3 cellular contexts compared by ENCODE assay signal in the genomic region with DNA sequence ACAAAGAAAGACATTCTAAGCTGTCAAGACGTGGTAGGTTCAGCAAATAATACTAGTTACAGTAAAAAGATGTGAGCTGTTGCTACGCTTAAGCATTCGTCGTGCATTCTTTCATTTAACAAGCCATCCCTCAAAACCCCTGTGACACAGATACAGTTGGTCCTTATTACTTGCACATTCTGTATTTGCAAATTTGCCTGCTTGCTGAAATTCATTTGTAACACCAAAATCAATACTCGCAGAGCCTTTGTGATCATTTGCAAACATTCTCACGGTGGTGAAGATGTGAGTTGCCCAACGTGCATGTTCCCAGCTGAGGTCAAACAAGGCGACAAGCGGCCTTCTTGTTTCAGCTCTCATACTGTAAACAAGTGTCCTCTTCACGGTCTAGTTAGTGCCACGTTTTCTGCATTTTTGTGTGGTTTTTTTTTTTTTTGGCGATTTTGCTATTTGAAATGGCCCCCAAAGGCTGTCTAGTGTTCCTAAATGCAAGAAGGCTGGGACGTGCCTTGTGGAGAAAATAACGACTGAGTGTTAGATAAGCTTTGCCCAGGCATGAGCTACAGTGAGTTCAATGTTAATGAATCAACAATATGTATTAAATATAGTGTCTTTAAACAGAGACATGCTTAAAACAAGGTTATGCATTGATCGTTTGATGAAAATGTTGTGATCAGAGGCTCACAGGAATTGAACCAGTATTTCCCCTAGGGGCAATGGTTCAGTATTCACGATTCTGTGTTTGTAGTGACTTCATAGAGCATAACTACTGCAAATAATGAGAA.
A peak's percentile ranks its signal among the peaks of the same experiment; 100 is the strongest.
TF ChIP-seq lines count a peak whose summit lies in the region.

No MANE protein-coding gene starts in this region.

TF ChIP-seq in GM12878, 131 proteins besides CTCF, POLR2A, EP300 and RAD21:
- no peak for TF ChIP-seq HDGF (IDR thresholded peaks at IDR 0.05)
- TF ChIP-seq, protein P1, sequence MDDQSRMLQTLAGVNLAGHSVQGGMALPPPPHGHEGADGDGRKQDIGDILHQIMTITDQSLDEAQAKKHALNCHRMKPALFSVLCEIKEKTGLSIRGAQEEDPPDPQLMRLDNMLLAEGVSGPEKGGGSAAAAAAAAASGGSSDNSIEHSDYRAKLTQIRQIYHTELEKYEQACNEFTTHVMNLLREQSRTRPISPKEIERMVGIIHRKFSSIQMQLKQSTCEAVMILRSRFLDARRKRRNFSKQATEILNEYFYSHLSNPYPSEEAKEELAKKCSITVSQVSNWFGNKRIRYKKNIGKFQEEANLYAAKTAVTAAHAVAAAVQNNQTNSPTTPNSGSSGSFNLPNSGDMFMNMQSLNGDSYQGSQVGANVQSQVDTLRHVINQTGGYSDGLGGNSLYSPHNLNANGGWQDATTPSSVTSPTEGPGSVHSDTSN (IDR thresholded peaks at IDR 0.05; ENCODE audit: insufficient replicate concordance, low read depth, low read length), result peak; percentile 26
- TF ChIP-seq, protein P2, sequence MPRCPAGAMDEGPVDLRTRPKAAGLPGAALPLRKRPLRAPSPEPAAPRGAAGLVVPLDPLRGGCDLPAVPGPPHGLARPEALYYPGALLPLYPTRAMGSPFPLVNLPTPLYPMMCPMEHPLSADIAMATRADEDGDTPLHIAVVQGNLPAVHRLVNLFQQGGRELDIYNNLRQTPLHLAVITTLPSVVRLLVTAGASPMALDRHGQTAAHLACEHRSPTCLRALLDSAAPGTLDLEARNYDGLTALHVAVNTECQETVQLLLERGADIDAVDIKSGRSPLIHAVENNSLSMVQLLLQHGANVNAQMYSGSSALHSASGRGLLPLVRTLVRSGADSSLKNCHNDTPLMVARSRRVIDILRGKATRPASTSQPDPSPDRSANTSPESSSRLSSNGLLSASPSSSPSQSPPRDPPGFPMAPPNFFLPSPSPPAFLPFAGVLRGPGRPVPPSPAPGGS (IDR thresholded peaks at IDR 0.05; ENCODE audit: borderline replicate concordance, insufficient read depth, low read depth, low read length, poor library complexity, severe bottlenecking), result peak; percentile 87

TF ChIP-seq in liver, 16 proteins besides CTCF, POLR2A, EP300 and RAD21:
- TF ChIP-seq FOXA2 (IDR thresholded peaks at IDR 0.05), result peak; percentile 74
- no peak for TF ChIP-seq NR2F2 (IDR thresholded peaks at IDR 0.05)
- TF ChIP-seq, protein P3, sequence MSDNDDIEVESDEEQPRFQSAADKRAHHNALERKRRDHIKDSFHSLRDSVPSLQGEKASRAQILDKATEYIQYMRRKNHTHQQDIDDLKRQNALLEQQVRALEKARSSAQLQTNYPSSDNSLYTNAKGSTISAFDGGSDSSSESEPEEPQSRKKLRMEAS (IDR thresholded peaks at IDR 0.05), result no peak
- peak; percentile 94 to 96 for TF ChIP-seq RXRA (IDR thresholded peaks at IDR 0.05)
- peak; percentile 68 to 71 for TF ChIP-seq HNF4A (conservative IDR thresholded peaks at IDR 0.05)
- peak; percentile 70 for TF ChIP-seq SP1 (IDR thresholded peaks at IDR 0.05)
- TF ChIP-seq HNF4G (IDR thresholded peaks at IDR 0.05), result peak; percentile 21
- peak; percentile 54 to 57 for TF ChIP-seq JUND (IDR thresholded peaks at IDR 0.05)
- TF ChIP-seq, protein P4, sequence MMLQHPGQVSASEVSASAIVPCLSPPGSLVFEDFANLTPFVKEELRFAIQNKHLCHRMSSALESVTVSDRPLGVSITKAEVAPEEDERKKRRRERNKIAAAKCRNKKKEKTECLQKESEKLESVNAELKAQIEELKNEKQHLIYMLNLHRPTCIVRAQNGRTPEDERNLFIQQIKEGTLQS (IDR thresholded peaks at IDR 0.05), result no peak
- peak in 1 of 2 donors; percentile 33 for TF ChIP-seq EGR1 (IDR thresholded peaks at IDR 0.05; ENCODE audit: low read depth in 2 of 2)
- no peak for TF ChIP-seq TAF1 (conservative IDR thresholded peaks at IDR 0.05)
- no peak for TF ChIP-seq FOXA1 (IDR thresholded peaks at IDR 0.05)
- TF ChIP-seq YY1 (IDR thresholded peaks at IDR 0.05), result peak; percentile 55
- TF ChIP-seq, protein P5, sequence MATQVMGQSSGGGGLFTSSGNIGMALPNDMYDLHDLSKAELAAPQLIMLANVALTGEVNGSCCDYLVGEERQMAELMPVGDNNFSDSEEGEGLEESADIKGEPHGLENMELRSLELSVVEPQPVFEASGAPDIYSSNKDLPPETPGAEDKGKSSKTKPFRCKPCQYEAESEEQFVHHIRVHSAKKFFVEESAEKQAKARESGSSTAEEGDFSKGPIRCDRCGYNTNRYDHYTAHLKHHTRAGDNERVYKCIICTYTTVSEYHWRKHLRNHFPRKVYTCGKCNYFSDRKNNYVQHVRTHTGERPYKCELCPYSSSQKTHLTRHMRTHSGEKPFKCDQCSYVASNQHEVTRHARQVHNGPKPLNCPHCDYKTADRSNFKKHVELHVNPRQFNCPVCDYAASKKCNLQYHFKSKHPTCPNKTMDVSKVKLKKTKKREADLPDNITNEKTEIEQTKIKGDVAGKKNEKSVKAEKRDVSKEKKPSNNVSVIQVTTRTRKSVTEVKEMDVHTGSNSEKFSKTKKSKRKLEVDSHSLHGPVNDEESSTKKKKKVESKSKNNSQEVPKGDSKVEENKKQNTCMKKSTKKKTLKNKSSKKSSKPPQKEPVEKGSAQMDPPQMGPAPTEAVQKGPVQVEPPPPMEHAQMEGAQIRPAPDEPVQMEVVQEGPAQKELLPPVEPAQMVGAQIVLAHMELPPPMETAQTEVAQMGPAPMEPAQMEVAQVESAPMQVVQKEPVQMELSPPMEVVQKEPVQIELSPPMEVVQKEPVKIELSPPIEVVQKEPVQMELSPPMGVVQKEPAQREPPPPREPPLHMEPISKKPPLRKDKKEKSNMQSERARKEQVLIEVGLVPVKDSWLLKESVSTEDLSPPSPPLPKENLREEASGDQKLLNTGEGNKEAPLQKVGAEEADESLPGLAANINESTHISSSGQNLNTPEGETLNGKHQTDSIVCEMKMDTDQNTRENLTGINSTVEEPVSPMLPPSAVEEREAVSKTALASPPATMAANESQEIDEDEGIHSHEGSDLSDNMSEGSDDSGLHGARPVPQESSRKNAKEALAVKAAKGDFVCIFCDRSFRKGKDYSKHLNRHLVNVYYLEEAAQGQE (IDR thresholded peaks at IDR 0.05), result no peak
- TF ChIP-seq, protein P6, sequence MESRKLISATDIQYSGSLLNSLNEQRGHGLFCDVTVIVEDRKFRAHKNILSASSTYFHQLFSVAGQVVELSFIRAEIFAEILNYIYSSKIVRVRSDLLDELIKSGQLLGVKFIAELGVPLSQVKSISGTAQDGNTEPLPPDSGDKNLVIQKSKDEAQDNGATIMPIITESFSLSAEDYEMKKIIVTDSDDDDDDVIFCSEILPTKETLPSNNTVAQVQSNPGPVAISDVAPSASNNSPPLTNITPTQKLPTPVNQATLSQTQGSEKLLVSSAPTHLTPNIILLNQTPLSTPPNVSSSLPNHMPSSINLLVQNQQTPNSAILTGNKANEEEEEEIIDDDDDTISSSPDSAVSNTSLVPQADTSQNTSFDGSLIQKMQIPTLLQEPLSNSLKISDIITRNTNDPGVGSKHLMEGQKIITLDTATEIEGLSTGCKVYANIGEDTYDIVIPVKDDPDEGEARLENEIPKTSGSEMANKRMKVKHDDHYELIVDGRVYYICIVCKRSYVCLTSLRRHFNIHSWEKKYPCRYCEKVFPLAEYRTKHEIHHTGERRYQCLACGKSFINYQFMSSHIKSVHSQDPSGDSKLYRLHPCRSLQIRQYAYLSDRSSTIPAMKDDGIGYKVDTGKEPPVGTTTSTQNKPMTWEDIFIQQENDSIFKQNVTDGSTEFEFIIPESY (IDR thresholded peaks at IDR 0.05), result no peak
TF ChIP-seq in liver: peak in this region for 8.

TF ChIP-seq in GM23338, 12 proteins besides CTCF, POLR2A, EP300 and RAD21:
- TF ChIP-seq ZNF331 (CRISPR knock-in tag; IDR thresholded peaks at IDR 0.05; ENCODE audit: low read depth), result no peak
- no peak for TF ChIP-seq EZH2 (IDR thresholded peaks at IDR 0.05; ENCODE audit: low read depth, unreplicated experiment)
